ENCODE assay signal across 26 cellular contexts in genomic region chr16:6447046-6447445, GRCh38.
"Had no signal": no experiment of that assay in that cellular context is flagged by ENCODE, and none has a peak within 500 bp of the region (broad histone marks: within the 10 kb centered on the region; RNA-seq: fewer than 3 reads in every experiment).

No MANE protein-coding gene starts in this region.

- H3K27ac ChIP-seq: KMS-11, PC-9, RWPE1, SJCRH30, SK-N-MC had no signal

- DNase-seq: KBM-7, MV-4-11, NCI-H1092, NCI-H1105, NCI-H1417 treated with DMSO at 0.1 percent for 48 hours, NCI-H1436 treated with DMSO at 0.1 percent for 48 hours, NCI-H187 treated with DMSO at 0.1 percent for 48 hours, NCI-H2029, NCI-H2081, NCI-H2171 treated with DMSO at 0.1 percent for 48 hours, NCI-H2227 treated with DMSO at 0.1 percent for 48 hours, NCI-H345, NCI-H446, NCI-H510A treated with DMSO at 0.1 percent for 48 hours, NCI-H524 treated with DMSO at 0.1 percent for 48 hours, NCI-H774, PC-9, SHP77, SIG-M5, SJCRH30 had no signal

- H3K27me3 ChIP-seq: SJCRH30 had no signal

- ATAC-seq: Panc1, Right ventricle myocardium inferior, SK-N-SH treated with all-trans-retinoic acid at 6 μM for 48 hours had no signal

- H3K4me1 ChIP-seq: SJCRH30 had no signal
